ENCODE assay signal across 12 cellular contexts in the genomic region with DNA sequence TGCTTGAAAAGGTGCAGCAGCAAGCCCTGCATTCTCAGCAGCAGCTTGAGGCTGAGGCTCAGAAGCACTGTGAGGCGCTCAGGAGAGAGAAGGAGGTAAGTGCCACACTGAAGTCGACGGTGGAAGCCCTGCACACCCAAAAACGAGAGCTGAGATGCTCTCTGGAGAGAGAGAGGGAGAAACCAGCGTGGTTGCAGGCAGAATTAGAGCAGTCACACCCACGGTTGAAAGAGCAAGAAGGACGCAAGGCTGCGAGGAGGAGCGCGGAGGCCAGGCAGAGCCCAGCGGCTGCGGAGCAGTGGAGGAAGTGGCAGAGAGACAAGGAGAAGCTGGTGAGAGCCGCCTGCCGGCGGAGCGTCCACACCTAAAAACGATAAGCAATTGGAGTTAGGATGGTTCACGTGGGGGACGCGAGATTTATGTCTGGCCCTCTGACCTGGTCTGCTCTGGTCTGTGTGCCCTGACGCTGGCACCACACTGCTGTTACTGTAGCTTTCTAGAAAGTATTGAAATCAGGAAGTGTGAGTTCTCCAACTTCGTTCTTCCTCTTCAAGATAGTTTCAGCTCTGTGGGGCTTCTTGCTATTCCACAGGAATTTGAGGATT. TPM values are rescaled to one million over a fixed set of nuclear protein-coding genes. Genes with fewer than 3 reads are reported as not detected.
A peak's percentile ranks its signal among the peaks of the same experiment; 100 is the strongest.
DNase-seq lines count a peak whose midpoint lies in the region; FAIRE-seq and TF ChIP-seq lines count a peak whose summit lies in the region.
"Had no signal": no experiment of that assay in that cellular context is flagged by ENCODE, and none has a peak within 500 bp of the region (broad histone marks: within the 10 kb centered on the region; RNA-seq: fewer than 3 reads in every experiment).

No MANE protein-coding gene starts in this region.

- H3K9me3 ChIP-seq in endothelial cell of umbilical vein (replicated peaks; ENCODE audit: control insufficient read depth, insufficient read depth, low read length) (no peaks in the 10 kb centered on the region), small intestine (ENCODE audit: control insufficient read depth, low read depth) (no peaks in the 10 kb centered on the region)
- H3K9me3 ChIP-seq: mucosa of descending colon had no signal

- intact Hi-C loops in endothelial cell of umbilical vein (cut with micrococcal nuclease): no loop called here

- BruUV-seq in endothelial cell of umbilical vein (replicated peaks; lab: Mats Ljungman, UMichigan): TSS peak; percentile 33

- H3K27me3 ChIP-seq in H7 (ENCODE audit: control insufficient read depth, insufficient read depth, low read length) (no peaks in the 10 kb centered on the region), endothelial cell of umbilical vein (ENCODE audit: control insufficient read depth in 2 of 2, insufficient read depth in 2 of 2, low read length in 2 of 2) (no peaks in the 10 kb centered on the region), small intestine (ENCODE audit: control insufficient read depth in 2 of 2, insufficient read depth in 2 of 2, low read length in 2 of 2) (no peaks in the 10 kb centered on the region)

- no peaks in the 10 kb centered on the region for H4K20me1 ChIP-seq in endothelial cell of umbilical vein (replicated peaks; ENCODE audit: control insufficient read depth, extremely low read depth, insufficient read depth, low read length)

- H2AFZ ChIP-seq in endothelial cell of umbilical vein (ENCODE audit: low read depth, low read length): no peak overlapping the region

- FAIRE-seq in endothelial cell of umbilical vein (lab: Jason Lieb, UNC) (no peak), small intestine (lab: Jason Lieb, UNC) (no peak)

- DNase-seq in H7 (peak; percentile 44), RWPE1 (ENCODE audit: low spot score) (no peak), endothelial cell of umbilical vein (ENCODE audit: low read depth, low spot score) (no peak), pons (ENCODE audit: low spot score) (peak; percentile 78), KBM-7 (no peak), small intestine (no peak), GM13976 (ENCODE audit: low spot score) (no peak)
- DNase-seq: cortex of kidney, NCI-H446, RPMI8226, T1000 had no signal

- no peak overlapping the region for H3K9ac ChIP-seq in endothelial cell of umbilical vein (replicated peaks; ENCODE audit: extremely low read depth, insufficient read depth, low read length)

- H3K4me2 ChIP-seq in endothelial cell of umbilical vein (ENCODE audit: insufficient read depth, low read length): no peak overlapping the region

- no peaks in the 10 kb centered on the region for H3K79me2 ChIP-seq in endothelial cell of umbilical vein (ENCODE audit: control insufficient read depth, insufficient read depth, low read length)

- H3K27ac ChIP-seq in RWPE1 (peak overlapping the region; percentile 16; the same call in 1 of the 2 replicates), endothelial cell of umbilical vein (ENCODE audit: insufficient read depth, low read depth, low read length) (no peak overlapping the region), small intestine (ENCODE audit: low read depth in 1 of 2, low read length in 1 of 2) (no peak overlapping the region)

- in situ Hi-C loops in KBM-7 (cut with MboI; ENCODE audit: low pct_unique_long_range_greater_than_20kb, low sequenced_read_pairs) (no loop called here), GM13976 (cut with MboI; ENCODE audit: low sequenced_read_pairs, unreplicated experiment) (no loop called here)

- POLR2A ChIA-PET in RWPE1 (lab: Yijun Ruan, JAX; ENCODE audit: low non-redundant PET) (no interaction called here), endothelial cell of umbilical vein (lab: Charles Lee) (interaction anchor here (1.2 kb wide), 1 partner anchor 14 kb away, joined by 3 read pairs; no protein-coding TSS in a partner anchor)

- CTCF ChIA-PET in RWPE1 (lab: Yijun Ruan, JAX) (no interaction called here), endothelial cell of umbilical vein (lab: Charles Lee) (no interaction called here)

- no peak for TF ChIP-seq POLR2A in endothelial cell of umbilical vein (IDR thresholded peaks at IDR 0.05; ENCODE audit: low read depth, low read length)

- no peaks in the 10 kb centered on the region for H3K9me1 ChIP-seq in endothelial cell of umbilical vein (replicated peaks; ENCODE audit: control insufficient read depth, extremely low read depth, insufficient read depth, low read length)

- H3K36me3 ChIP-seq in H7 (replicated peaks; ENCODE audit: control insufficient read depth, insufficient read depth, low read length): peaks cover 21% of the 10 kb centered on the region
- peaks cover 3 to 44% of the 10 kb centered on the region in 2 experiments for H3K36me3 ChIP-seq in endothelial cell of umbilical vein (ENCODE audit: control insufficient read depth in 2 of 2, extremely low read depth in 1 of 2, insufficient read depth in 2 of 2, low read length in 2 of 2)
- peaks cover 11 to 12% of the 10 kb centered on the region in 2 donors for H3K36me3 ChIP-seq in small intestine (ENCODE audit: control insufficient read depth in 2 of 2, insufficient read depth in 2 of 2, low read length in 2 of 2)

- H3K4me1 ChIP-seq in endothelial cell of umbilical vein (ENCODE audit: control insufficient read depth, extremely low read depth, insufficient read depth, low read length) (no peaks in the 10 kb centered on the region), small intestine (ENCODE audit: control insufficient read depth in 2 of 2, insufficient read depth in 1 of 2, low read depth in 1 of 2, low read length in 1 of 2) (no peaks in the 10 kb centered on the region)

- dilution Hi-C loops in endothelial cell of umbilical vein (cut with MboI; ENCODE audit: extremely low pct_ligation_motif_present, low sequenced_read_pairs): no loop called here

- H3K4me3 ChIP-seq in H7 (ENCODE audit: insufficient read depth, low read depth, low read length) (no peak overlapping the region), endothelial cell of umbilical vein (replicated peaks in 1 of 3; ENCODE audit: insufficient read depth in 1 of 3, low read depth in 1 of 3, low read length in 3 of 3) (no peak overlapping the region), small intestine (ENCODE audit: low read depth in 1 of 2, low read length in 2 of 2) (no peak overlapping the region)
- H3K4me3 ChIP-seq: mucosa of descending colon had no signal

- no peak for TF ChIP-seq CTCF in RWPE1 (conservative IDR thresholded peaks at IDR 0.05; ENCODE audit: low read depth)
- no peak for TF ChIP-seq CTCF in endothelial cell of umbilical vein (IDR thresholded peaks at IDR 0.05; ENCODE audit: extremely low read depth in 1 of 2, insufficient read depth in 1 of 2, low read depth in 1 of 2, low read length in 2 of 2)
- TF ChIP-seq CTCF in GM13976 (IDR thresholded peaks at IDR 0.05; ENCODE audit: borderline replicate concordance, control extremely low read depth, extremely low read depth, insufficient read depth, missing control alignments): no peak

- 83 to 91% (median 86%) methylated on average over 22 of the region's 22 CpGs for WGBS in small intestine, 3 donors

TF ChIP-seq in endothelial cell of umbilical vein, 7 proteins besides CTCF, POLR2A, EP300 and RAD21:
- no peak for TF ChIP-seq JUN (IDR thresholded peaks at IDR 0.05; ENCODE audit: borderline replicate concordance, insufficient read depth, insufficient read length, low read depth)
- no peak for TF ChIP-seq MYC (IDR thresholded peaks at IDR 0.05; ENCODE audit: low read depth, low read length)
- TF ChIP-seq GATA2 (IDR thresholded peaks at IDR 0.05; ENCODE audit: insufficient read depth, insufficient read length, low read depth, low read length): no peak
- TF ChIP-seq POLR2AphosphoS5 (IDR thresholded peaks at IDR 0.05; ENCODE audit: insufficient read depth, low read depth, low read length): no peak
- TF ChIP-seq, protein P1, sequence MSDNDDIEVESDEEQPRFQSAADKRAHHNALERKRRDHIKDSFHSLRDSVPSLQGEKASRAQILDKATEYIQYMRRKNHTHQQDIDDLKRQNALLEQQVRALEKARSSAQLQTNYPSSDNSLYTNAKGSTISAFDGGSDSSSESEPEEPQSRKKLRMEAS (IDR thresholded peaks at IDR 0.05; ENCODE audit: insufficient read depth, insufficient read length): no peak
- TF ChIP-seq FOS (IDR thresholded peaks at IDR 0.05; ENCODE audit: borderline replicate concordance, insufficient read depth, low read length): no peak
- no peak for TF ChIP-seq EZH2 (IDR thresholded peaks at IDR 0.05; ENCODE audit: borderline replicate concordance, low read depth, low read length, severe bottlenecking)

RNA-seq across cellular contexts. Expression of gene DIP2A, which starts 26.7 kb away (rescaled TPM):
- 19.4 and 30.2 TPM in 2 replicates for total RNA-seq in H7 (2014; rRNA removed; shearing (Covaris generic))
- total RNA-seq in endothelial cell of umbilical vein: 57.6 and 62.1 TPM in 2 replicates
- polyA plus RNA-seq in endothelial cell of umbilical vein (32.6 and 34.5 TPM in 2 replicates), small intestine (10 to 100 TPM; 13.8 to 27.3 (median 18.4) TPM)
- polyA plus RNA-seq in endothelial cell of umbilical vein (2011; cell fraction: cytosol; rRNA removed): 21.5 and 26.1 TPM in 2 replicates
- 167 and 168 TPM in 2 replicates for polyA plus RNA-seq in endothelial cell of umbilical vein (2011; cell fraction: nucleus; rRNA removed)
- polyA plus RNA-seq in endothelial cell of umbilical vein (2012): 33.7 and 36.0 TPM in 2 replicates
- polyA minus RNA-seq in endothelial cell of umbilical vein: 97.3 and 99.9 TPM in 2 replicates
- polyA minus RNA-seq in endothelial cell of umbilical vein (2011; cell fraction: cytosol; rRNA and poly(A)+ RNA removed): 23.0 TPM
- polyA minus RNA-seq in endothelial cell of umbilical vein (2011; cell fraction: nucleus; rRNA and poly(A)+ RNA removed): 132 and 146 TPM in 2 replicates

Comparison
In these comparisons a context has a peak if more than half of its experiments do, and no peak if none do; other contexts are left out.
1. DNase-seq: peak in H7 (single experiment) and pons (single experiment); none in RWPE1 (single experiment), endothelial cell of umbilical vein (single experiment), KBM-7 (single experiment), small intestine (single experiment) and GM13976 (single experiment).